ENCODE assay signal across 8 cellular contexts in genomic region chr10:62079885-62080559, GRCh38.
A peak's percentile ranks its signal among the peaks of the same experiment; 100 is the strongest.
DNase-seq lines count a peak whose midpoint lies in the region; ATAC-seq and TF ChIP-seq lines count a peak whose summit lies in the region.

No MANE protein-coding gene starts in this region.

- no peak for TF ChIP-seq CTCF in nephron (IDR thresholded peaks at IDR 0.05; ENCODE audit: unreplicated experiment in 3 of 3)

- H3K36me3 Mint-ChIP-seq in nephron (ENCODE audit: low read depth), result peaks cover 43% of the 10 kb centered on the region

- H3K9me3 Mint-ChIP-seq in nephron, result no peaks in the 10 kb centered on the region

- ATAC-seq in GM18867 (IDR thresholded peaks at IDR 0.05; ENCODE audit: unreplicated experiment) (peak; percentile 84), GM21526 (IDR thresholded peaks at IDR 0.05; ENCODE audit: low FRiP score, unreplicated experiment) (peak; percentile 66), HG03558 (IDR thresholded peaks at IDR 0.05; ENCODE audit: extremely low read depth, unreplicated experiment) (peak; percentile 67)

- H3K27me3 Mint-ChIP-seq in nephron (ENCODE audit: low read depth), result no peaks in the 10 kb centered on the region

- H3K4me1 Mint-ChIP-seq in nephron, result peaks cover 69% of the 10 kb centered on the region

- DNase-seq in COLO668 (lab: John Stamatoyannopoulos, UW; ENCODE audit: unreplicated experiment), result no peak
- no peak for DNase-seq in NCI-H524 treated with DMSO at 0.1 percent for 48 hours (lab: John Stamatoyannopoulos, UW)
- DNase-seq in HCEC 1CT, result no peak
- no peak for DNase-seq in DMS79 treated with DMSO at 0.1 percent for 48 hours (lab: John Stamatoyannopoulos, UW)

- peak overlapping the region; percentile 12 to 86 (median 48) for H3K27ac Mint-ChIP-seq in nephron

- H3K4me3 Mint-ChIP-seq in nephron, result no peak overlapping the region
